17 cellular contexts compared by ENCODE assay signal in the genomic region with DNA sequence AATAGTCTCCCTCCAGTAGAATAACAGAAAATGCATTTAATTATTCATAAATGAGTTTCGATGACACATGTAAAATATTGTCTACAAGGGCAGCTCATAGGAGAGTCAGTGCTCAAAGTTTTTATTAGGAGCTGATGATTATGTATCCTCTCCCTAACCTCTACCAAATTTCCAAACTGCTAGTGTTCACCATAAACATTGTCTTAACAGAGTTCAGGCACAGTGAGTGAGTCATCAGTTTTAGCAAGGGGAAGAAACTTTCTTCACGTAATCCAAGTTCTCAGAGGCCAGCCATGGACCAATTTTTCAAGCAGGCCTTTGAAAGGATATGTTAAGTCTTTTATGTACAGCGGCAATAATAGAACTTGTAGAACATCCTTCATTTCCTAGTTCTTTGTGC.
DNase-seq lines count a peak whose midpoint lies in the region; ATAC-seq and TF ChIP-seq lines count a peak whose summit lies in the region.
"Had no signal": no experiment of that assay in that cellular context is flagged by ENCODE, and none has a peak within 500 bp of the region (broad histone marks: within the 10 kb centered on the region; RNA-seq: fewer than 3 reads in every experiment).

No MANE protein-coding gene starts in this region.

- peak overlapping the region; percentile 14 for H3K27ac Mint-ChIP-seq in GM23338
- no peak overlapping the region for H3K27ac Mint-ChIP-seq in chondrocyte (ENCODE audit: unreplicated experiment)
- H3K27ac Mint-ChIP-seq: B cell; CD8-positive, alpha-beta T cell; IgD-negative memory B cell had no signal

- H3K36me3 Mint-ChIP-seq in GM23338 (ENCODE audit: low read depth) (no peaks in the 10 kb centered on the region), chondrocyte (ENCODE audit: low read depth) (no peaks in the 10 kb centered on the region)
- H3K36me3 Mint-ChIP-seq: CD8-positive, alpha-beta T cell; IgD-negative memory B cell had no signal

- 78 to 87% (median 82%) methylated on average over 3 of the region's 3 CpGs for WGBS in heart left ventricle, 4 donors

- H3K4me1 Mint-ChIP-seq in GM23338 (no peaks in the 10 kb centered on the region), chondrocyte (ENCODE audit: low read depth) (no peaks in the 10 kb centered on the region)
- H3K4me1 Mint-ChIP-seq: B cell, IgD-negative memory B cell had no signal

- no peaks in the 10 kb centered on the region for H3K79me2 ChIP-seq in GM23338 (replicated peaks; ENCODE audit: insufficient read depth)

- H4K20me1 ChIP-seq in GM23338 (replicated peaks; ENCODE audit: insufficient read depth) = no peaks in the 10 kb centered on the region
- H4K20me1 ChIP-seq: BLaER1 treated with 17β-estradiol and CSF1 and Interleukin-3, amounts not matched to agents 10 nM and 100 nM had no signal

- no peak for ATAC-seq in GM23338
- peak; percentile 70 for ATAC-seq in foreskin keratinocyte
- no peak for ATAC-seq in HG03565 (IDR thresholded peaks at IDR 0.05; ENCODE audit: unreplicated experiment)
- ATAC-seq in heart left ventricle = no peak
- ATAC-seq: CD8-positive, alpha-beta T cell; GM12878; HepG2 had no signal

- H3K4me3 ChIP-seq in GM23338 (no peak overlapping the region), heart left ventricle (no peak overlapping the region)
- H3K4me3 ChIP-seq: BLaER1 treated with 17β-estradiol and CSF1 and Interleukin-3, amounts not matched to agents 10 nM and 100 nM; GM12878 had no signal

- H3K27me3 Mint-ChIP-seq in GM23338 (ENCODE audit: insufficient read depth, low read depth, poor library complexity) = no peaks in the 10 kb centered on the region
- H3K27me3 Mint-ChIP-seq in chondrocyte (ENCODE audit: low read depth) = no peaks in the 10 kb centered on the region
- H3K27me3 Mint-ChIP-seq: B cell, IgD-negative memory B cell had no signal

- H3K36me3 ChIP-seq in GM23338 (ENCODE audit: insufficient read depth) (no peaks in the 10 kb centered on the region), heart left ventricle (no peaks in the 10 kb centered on the region)
- H3K36me3 ChIP-seq: BLaER1 treated with 17β-estradiol and CSF1 and Interleukin-3, amounts not matched to agents 10 nM and 100 nM had no signal

- H3K27me3 ChIP-seq in GM23338 (ENCODE audit: insufficient read depth) (no peaks in the 10 kb centered on the region), foreskin keratinocyte (no peaks in the 10 kb centered on the region), heart left ventricle (no peaks in the 10 kb centered on the region)
- H3K27me3 ChIP-seq: BLaER1 treated with 17β-estradiol and CSF1 and Interleukin-3, amounts not matched to agents 10 nM and 100 nM had no signal

- H2AFZ ChIP-seq in GM23338 = no peak overlapping the region

- H3F3A ChIP-seq in GM23338 (replicated peaks; ENCODE audit: low read depth) = no peaks in the 10 kb centered on the region

- H3K4me3 Mint-ChIP-seq in GM23338 = no peak overlapping the region
- no peak overlapping the region for H3K4me3 Mint-ChIP-seq in chondrocyte (ENCODE audit: unreplicated experiment)
- H3K4me3 Mint-ChIP-seq: B cell; CD8-positive, alpha-beta T cell; IgD-negative memory B cell had no signal

- TF ChIP-seq CTCF in GM23338 (conservative IDR thresholded peaks at IDR 0.05; ENCODE audit: low read depth in 2 of 2) (no peak), foreskin keratinocyte (conservative IDR thresholded peaks at IDR 0.05) (no peak), chondrocyte (IDR thresholded peaks at IDR 0.05) (no peak), heart left ventricle (IDR thresholded peaks at IDR 0.05) (no peak)

- H3K4me2 ChIP-seq in GM23338 = no peak overlapping the region
- H3K4me2 ChIP-seq: BLaER1 treated with 17β-estradiol and CSF1 and Interleukin-3, amounts not matched to agents 10 nM and 100 nM had no signal

- H3K27ac ChIP-seq in GM23338 (ENCODE audit: low read depth) (no peak overlapping the region), foreskin keratinocyte (no peak overlapping the region), heart left ventricle (peak overlapping the region in 1 of 12 donors; percentile 67)
- H3K27ac ChIP-seq: BLaER1 treated with 17β-estradiol and CSF1 and Interleukin-3, amounts not matched to agents 10 nM and 100 nM had no signal

- H3K4me1 ChIP-seq in GM23338 (ENCODE audit: insufficient read depth) (no peaks in the 10 kb centered on the region), foreskin keratinocyte (no peaks in the 10 kb centered on the region), heart left ventricle (no peaks in the 10 kb centered on the region)
- H3K4me1 ChIP-seq: BLaER1 treated with 17β-estradiol and CSF1 and Interleukin-3, amounts not matched to agents 10 nM and 100 nM had no signal

- TF ChIP-seq POLR2A in heart left ventricle (IDR thresholded peaks at IDR 0.05) = no peak

- peak; percentile 5 for DNase-seq in ELR (ENCODE audit: low read depth)
- DNase-seq in GM23338 (ENCODE audit: low spot score) = no peak
- peak; percentile 26 for DNase-seq in OCI-M1 (lab: John Stamatoyannopoulos, UW)
- DNase-seq in foreskin keratinocyte = peak in 1 of 2 donors; percentile 33
- no peak for DNase-seq in NOMO-1 treated with dmso at 0.1 percent for 144 hours (lab: John Stamatoyannopoulos, UW; ENCODE audit: unreplicated experiment)
- no peak for DNase-seq in chondrocyte (ENCODE audit: low spot score)
- DNase-seq in heart left ventricle = no peak
- DNase-seq: Calu3; CD8-positive, alpha-beta T cell; DMS79 treated with DMSO at 0.1 percent for 48 hours; HCEC 1CT had no signal

- H3K9me3 Mint-ChIP-seq in GM23338 = no peaks in the 10 kb centered on the region
- no peaks in the 10 kb centered on the region for H3K9me3 Mint-ChIP-seq in chondrocyte (ENCODE audit: low read depth)

- intact Hi-C loops in heart left ventricle (cut with DNase I) = no loop called here

- no peaks in the 10 kb centered on the region for H3K9me2 ChIP-seq in GM23338 (ENCODE audit: insufficient read depth)

- peaks cover 0 to 3% (median 0%) of the 10 kb centered on the region in 12 donors for H3K9me3 ChIP-seq in heart left ventricle
- H3K9me3 ChIP-seq: BLaER1 treated with 17β-estradiol and CSF1 and Interleukin-3, amounts not matched to agents 10 nM and 100 nM had no signal

TF ChIP-seq in GM23338, 12 proteins besides CTCF, POLR2A, EP300 and RAD21 (continues in another document):
- no peak for TF ChIP-seq NANOG (IDR thresholded peaks at IDR 0.05; ENCODE audit: borderline replicate concordance)
- TF ChIP-seq EZH2phosphoT487 (IDR thresholded peaks at IDR 0.05; ENCODE audit: unreplicated experiment) = no peak
- TF ChIP-seq, protein P1, sequence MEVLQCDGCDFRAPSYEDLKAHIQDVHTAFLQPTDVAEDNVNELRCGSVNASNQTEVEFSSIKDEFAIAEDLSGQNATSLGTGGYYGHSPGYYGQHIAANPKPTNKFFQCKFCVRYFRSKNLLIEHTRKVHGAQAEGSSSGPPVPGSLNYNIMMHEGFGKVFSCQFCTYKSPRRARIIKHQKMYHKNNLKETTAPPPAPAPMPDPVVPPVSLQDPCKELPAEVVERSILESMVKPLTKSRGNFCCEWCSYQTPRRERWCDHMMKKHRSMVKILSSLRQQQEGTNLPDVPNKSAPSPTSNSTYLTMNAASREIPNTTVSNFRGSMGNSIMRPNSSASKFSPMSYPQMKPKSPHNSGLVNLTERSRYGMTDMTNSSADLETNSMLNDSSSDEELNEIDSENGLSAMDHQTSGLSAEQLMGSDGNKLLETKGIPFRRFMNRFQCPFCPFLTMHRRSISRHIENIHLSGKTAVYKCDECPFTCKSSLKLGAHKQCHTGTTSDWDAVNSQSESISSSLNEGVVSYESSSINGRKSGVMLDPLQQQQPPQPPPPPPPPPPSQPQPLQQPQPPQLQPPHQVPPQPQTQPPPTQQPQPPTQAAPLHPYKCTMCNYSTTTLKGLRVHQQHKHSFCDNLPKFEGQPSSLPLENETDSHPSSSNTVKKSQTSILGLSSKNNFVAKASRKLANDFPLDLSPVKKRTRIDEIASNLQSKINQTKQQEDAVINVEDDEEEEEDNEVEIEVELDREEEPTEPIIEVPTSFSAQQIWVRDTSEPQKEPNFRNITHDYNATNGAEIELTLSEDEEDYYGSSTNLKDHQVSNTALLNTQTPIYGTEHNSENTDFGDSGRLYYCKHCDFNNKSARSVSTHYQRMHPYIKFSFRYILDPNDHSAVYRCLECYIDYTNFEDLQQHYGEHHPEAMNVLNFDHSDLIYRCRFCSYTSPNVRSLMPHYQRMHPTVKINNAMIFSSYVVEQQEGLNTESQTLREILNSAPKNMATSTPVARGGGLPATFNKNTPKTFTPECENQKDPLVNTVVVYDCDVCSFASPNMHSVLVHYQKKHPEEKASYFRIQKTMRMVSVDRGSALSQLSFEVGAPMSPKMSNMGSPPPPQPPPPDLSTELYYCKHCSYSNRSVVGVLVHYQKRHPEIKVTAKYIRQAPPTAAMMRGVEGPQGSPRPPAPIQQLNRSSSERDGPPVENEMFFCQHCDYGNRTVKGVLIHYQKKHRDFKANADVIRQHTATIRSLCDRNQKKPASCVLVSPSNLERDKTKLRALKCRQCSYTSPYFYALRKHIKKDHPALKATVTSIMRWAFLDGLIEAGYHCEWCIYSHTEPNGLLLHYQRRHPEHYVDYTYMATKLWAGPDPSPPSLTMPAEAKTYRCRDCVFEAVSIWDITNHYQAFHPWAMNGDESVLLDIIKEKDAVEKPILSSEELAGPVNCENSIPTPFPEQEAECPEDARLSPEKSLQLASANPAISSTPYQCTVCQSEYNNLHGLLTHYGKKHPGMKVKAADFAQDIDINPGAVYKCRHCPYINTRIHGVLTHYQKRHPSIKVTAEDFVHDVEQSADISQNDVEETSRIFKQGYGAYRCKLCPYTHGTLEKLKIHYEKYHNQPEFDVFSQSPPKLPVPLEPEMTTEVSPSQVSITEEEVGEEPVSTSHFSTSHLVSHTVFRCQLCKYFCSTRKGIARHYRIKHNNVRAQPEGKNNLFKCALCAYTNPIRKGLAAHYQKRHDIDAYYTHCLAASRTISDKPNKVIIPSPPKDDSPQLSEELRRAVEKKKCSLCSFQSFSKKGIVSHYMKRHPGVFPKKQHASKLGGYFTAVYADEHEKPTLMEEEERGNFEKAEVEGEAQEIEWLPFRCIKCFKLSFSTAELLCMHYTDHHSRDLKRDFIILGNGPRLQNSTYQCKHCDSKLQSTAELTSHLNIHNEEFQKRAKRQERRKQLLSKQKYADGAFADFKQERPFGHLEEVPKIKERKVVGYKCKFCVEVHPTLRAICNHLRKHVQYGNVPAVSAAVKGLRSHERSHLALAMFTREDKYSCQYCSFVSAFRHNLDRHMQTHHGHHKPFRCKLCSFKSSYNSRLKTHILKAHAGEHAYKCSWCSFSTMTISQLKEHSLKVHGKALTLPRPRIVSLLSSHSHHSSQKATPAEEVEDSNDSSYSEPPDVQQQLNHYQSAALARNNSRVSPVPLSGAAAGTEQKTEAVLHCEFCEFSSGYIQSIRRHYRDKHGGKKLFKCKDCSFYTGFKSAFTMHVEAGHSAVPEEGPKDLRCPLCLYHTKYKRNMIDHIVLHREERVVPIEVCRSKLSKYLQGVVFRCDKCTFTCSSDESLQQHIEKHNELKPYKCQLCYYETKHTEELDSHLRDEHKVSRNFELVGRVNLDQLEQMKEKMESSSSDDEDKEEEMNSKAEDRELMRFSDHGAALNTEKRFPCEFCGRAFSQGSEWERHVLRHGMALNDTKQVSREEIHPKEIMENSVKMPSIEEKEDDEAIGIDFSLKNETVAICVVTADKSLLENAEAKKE (CRISPR knock-in tag; IDR thresholded peaks at IDR 0.05) = no peak

Comparison
In these comparisons a context has a peak if more than half of its experiments do, and no peak if none do; other contexts are left out.
1. DNase-seq: peak in ELR (single experiment) and OCI-M1 (single experiment); none in GM23338 (single experiment), NOMO-1 treated with dmso at 0.1 percent for 144 hours (single experiment), chondrocyte (single experiment) and heart left ventricle (0 of 5).